8 cellular contexts compared by ENCODE assay signal in genomic region chr1:75725256-75725655, GRCh38. TPM values are rescaled to one million over a fixed set of nuclear protein-coding genes. Genes with fewer than 3 reads are reported as not detected.
DNase-seq lines count a peak whose midpoint lies in the region; ATAC-seq, FAIRE-seq and TF ChIP-seq lines count a peak whose summit lies in the region.

No MANE protein-coding gene starts in this region.

- CTCF ChIA-PET in A549 (lab: Yijun Ruan, JAX), result no interaction called here

- peak overlapping the region; percentile 78; the same call in 1 of the 2 replicates for H3K9ac ChIP-seq in HUES48 (ENCODE audit: low read depth, low read length)
- peak overlapping the region; percentile 52 to 98 for H3K9ac ChIP-seq in liver (ENCODE audit: low read depth in 1 of 2, low read length in 2 of 2)

- H3K27me3 ChIP-seq in HUES48 (ENCODE audit: control insufficient read depth, insufficient read depth, low read length), result no peaks in the 10 kb centered on the region
- H3K27me3 ChIP-seq in liver (ENCODE audit: control insufficient read depth in 4 of 4, insufficient read depth in 4 of 4, low read length in 3 of 4), result no peaks in the 10 kb centered on the region
- no peaks in the 10 kb centered on the region for H3K27me3 ChIP-seq in tibial nerve

- H3K36me3 ChIP-seq in HUES48 (ENCODE audit: control insufficient read depth, insufficient read depth, low read length) (0 out of 2 replicates have a peak, but pooled peaks cover 3% of the 10 kb centered on the region), liver (ENCODE audit: control insufficient read depth in 4 of 4, insufficient read depth in 3 of 4, low read depth in 1 of 4, low read length in 3 of 4) (no peaks in the 10 kb centered on the region), tibial nerve (no peaks in the 10 kb centered on the region)

- TF ChIP-seq EP300 in A549 (IDR thresholded peaks at IDR 0.05) (no peak), tibial nerve (IDR thresholded peaks at IDR 0.05) (no peak)

- WGBS in A549 (ENCODE audit: missing lambda C conversion rate), result 6% methylated on average over 1 of the region's 1 CpG
- 0% methylated on average over 1 of the region's 1 CpG for WGBS in liver
- 6% methylated on average over 1 of the region's 1 CpG for WGBS in tibial nerve, 2 donors

- TF ChIP-seq CTCF in A549 (IDR thresholded peaks at IDR 0.05) (no peak), liver (IDR thresholded peaks at IDR 0.05; ENCODE audit: low read depth, low read length, missing input control) (no peak), tibial nerve (IDR thresholded peaks at IDR 0.05) (no peak)

- peak overlapping the region; percentile 81 for H3K4me2 ChIP-seq in A549

- DNase-seq in A549 (ENCODE audit: low read depth in 1 of 2, low spot score in 1 of 2) (no peak), astrocyte of the hippocampus (ENCODE audit: low read depth, low spot score) (peak; percentile 12), tibial nerve (ENCODE audit: low spot score in 2 of 2) (no peak), T-helper 9 cell (no peak), activated gamma-delta T cell treated with Interleukin-2 at 50 U/mL for 16 hours (no peak)

- peak overlapping the region; percentile 71 for H3K4me3 ChIP-seq in A549
- peak overlapping the region; percentile 78 for H3K4me3 ChIP-seq in HUES48 (ENCODE audit: low read depth, low read length)
- H3K4me3 ChIP-seq in liver (ENCODE audit: low read depth in 1 of 3, low read length in 3 of 3), result peak overlapping the region; percentile 91 to 99 (median 99)
- H3K4me3 ChIP-seq in tibial nerve, result peak overlapping the region; percentile 47 to 93 (median 78)

- no peak for FAIRE-seq in A549 (lab: Jason Lieb, UNC)

- ATAC-seq in A549, result no peak
- no peak for ATAC-seq in GM18861 (IDR thresholded peaks at IDR 0.05; ENCODE audit: unreplicated experiment)

- TF ChIP-seq RAD21 in A549 (conservative IDR thresholded peaks at IDR 0.05 in 1 of 2, IDR thresholded peaks at IDR 0.05 in 1 of 2), result no peak
- no peak for TF ChIP-seq RAD21 in liver (IDR thresholded peaks at IDR 0.05)

- TF ChIP-seq POLR2A in A549 (IDR thresholded peaks at IDR 0.05; ENCODE audit: low read length) (no peak), tibial nerve (IDR thresholded peaks at IDR 0.05) (no peak)

- H3K9me3 ChIP-seq in A549 (no peaks in the 10 kb centered on the region), HUES48 (ENCODE audit: control insufficient read depth, insufficient read depth, low read length) (no peaks in the 10 kb centered on the region), liver (ENCODE audit: control insufficient read depth in 4 of 4, low read length in 3 of 4) (no peaks in the 10 kb centered on the region), tibial nerve (no peaks in the 10 kb centered on the region)

- H3K4me1 ChIP-seq in A549 (peaks cover 13% of the 10 kb centered on the region; the same call in 2 of the 3 replicates), HUES48 (ENCODE audit: control insufficient read depth, insufficient read depth, low read length) (peaks cover 24% of the 10 kb centered on the region), liver (ENCODE audit: control insufficient read depth in 4 of 4, insufficient read depth in 4 of 4, low read length in 3 of 4) (peaks cover 3 to 34% (median 13%) of the 10 kb centered on the region in 4 donors), tibial nerve (peaks cover 0 to 33% (median 6%) of the 10 kb centered on the region in 4 donors)

- POLR2A ChIA-PET in A549 (lab: Yijun Ruan, JAX), result no interaction called here

- H3K27ac ChIP-seq in A549 (peak overlapping the region; percentile 91 to 99), HUES48 (ENCODE audit: low read depth, low read length) (peak overlapping the region; percentile 95), liver (ENCODE audit: low read depth in 1 of 2, low read length in 2 of 2) (peak overlapping the region; percentile 93 to 94), tibial nerve (peak overlapping the region; percentile 82 to 94 (median 90))

TF ChIP-seq in A549, 52 proteins besides CTCF, POLR2A, EP300 and RAD21:
- no peak for TF ChIP-seq MYC (IDR thresholded peaks at IDR 0.05; ENCODE audit: borderline replicate concordance, low read length)
- TF ChIP-seq ESRRA (IDR thresholded peaks at IDR 0.05; ENCODE audit: borderline replicate concordance, low read length), result no peak
- no peak for TF ChIP-seq CHD2 (IDR thresholded peaks at IDR 0.05; ENCODE audit: low read length, partially characterized antibody)
- TF ChIP-seq MAZ (IDR thresholded peaks at IDR 0.05; ENCODE audit: borderline replicate concordance, low read depth, low read length), result no peak
- TF ChIP-seq, protein P1, sequence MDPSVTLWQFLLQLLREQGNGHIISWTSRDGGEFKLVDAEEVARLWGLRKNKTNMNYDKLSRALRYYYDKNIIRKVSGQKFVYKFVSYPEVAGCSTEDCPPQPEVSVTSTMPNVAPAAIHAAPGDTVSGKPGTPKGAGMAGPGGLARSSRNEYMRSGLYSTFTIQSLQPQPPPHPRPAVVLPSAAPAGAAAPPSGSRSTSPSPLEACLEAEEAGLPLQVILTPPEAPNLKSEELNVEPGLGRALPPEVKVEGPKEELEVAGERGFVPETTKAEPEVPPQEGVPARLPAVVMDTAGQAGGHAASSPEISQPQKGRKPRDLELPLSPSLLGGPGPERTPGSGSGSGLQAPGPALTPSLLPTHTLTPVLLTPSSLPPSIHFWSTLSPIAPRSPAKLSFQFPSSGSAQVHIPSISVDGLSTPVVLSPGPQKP (IDR thresholded peaks at IDR 0.05; ENCODE audit: low read depth, low read length), result no peak
- TF ChIP-seq NFE2L2 (conservative IDR thresholded peaks at IDR 0.05; ENCODE audit: low read length), result no peak
- no peak for TF ChIP-seq CBX8 (IDR thresholded peaks at IDR 0.05)
- TF ChIP-seq NR3C1 (IDR thresholded peaks at IDR 0.05), result no peak
- TF ChIP-seq SMC3 (IDR thresholded peaks at IDR 0.05), result no peak
- TF ChIP-seq E2F6 (IDR thresholded peaks at IDR 0.05; ENCODE audit: borderline replicate concordance, low read depth), result no peak
- no peak for TF ChIP-seq EHMT2 (IDR thresholded peaks at IDR 0.05; ENCODE audit: low read depth)
- TF ChIP-seq POLR2AphosphoS2 (conservative IDR thresholded peaks at IDR 0.05; ENCODE audit: low read length), result no peak
- no peak for TF ChIP-seq RNF2 (IDR thresholded peaks at IDR 0.05; ENCODE audit: borderline replicate concordance, low read depth)

TF ChIP-seq in liver, 16 proteins besides CTCF, POLR2A, EP300 and RAD21 (continues in another document):
- TF ChIP-seq ZBTB33 (IDR thresholded peaks at IDR 0.05), result no peak
- TF ChIP-seq TAF1 (conservative IDR thresholded peaks at IDR 0.05), result no peak
- no peak for TF ChIP-seq HNF4A (conservative IDR thresholded peaks at IDR 0.05)
- TF ChIP-seq FOXA1 (IDR thresholded peaks at IDR 0.05), result no peak
- no peak for TF ChIP-seq EGR1 (IDR thresholded peaks at IDR 0.05; ENCODE audit: low read depth in 2 of 2)
- TF ChIP-seq RXRA (IDR thresholded peaks at IDR 0.05), result no peak
- no peak for TF ChIP-seq MAX (IDR thresholded peaks at IDR 0.05)
- no peak for TF ChIP-seq HNF4G (IDR thresholded peaks at IDR 0.05)
- no peak for TF ChIP-seq NR2F2 (IDR thresholded peaks at IDR 0.05)
- TF ChIP-seq YY1 (IDR thresholded peaks at IDR 0.05), result no peak
- no peak for TF ChIP-seq ATF3 (IDR thresholded peaks at IDR 0.05)
- TF ChIP-seq SP1 (IDR thresholded peaks at IDR 0.05), result no peak
- no peak for TF ChIP-seq GABPA (IDR thresholded peaks at IDR 0.05 in 1 of 2, conservative IDR thresholded peaks at IDR 0.05 in 1 of 2)

RNA-seq across cellular contexts. Expression of gene ACADM, which starts 0.7 kb away (rescaled TPM):
- polyA plus RNA-seq in A549 (2011; rRNA removed) (30.4 and 45.1 TPM in 2 replicates), A549 (2017; fragmentation: RNase III; extraction: RNeasy Plus Mini Kit Qiagen cat#74134 plus additional on column Dnase treatment) (42.2 to 45.4 TPM (median 42.9 TPM) in 3 replicates), liver (100 to 1,000 TPM; 131 to 167 TPM)
- polyA plus RNA-seq in A549 (2012; cell fraction: cytosol; rRNA removed), result 9.7 and 10.9 TPM in 2 replicates
- polyA plus RNA-seq in A549 (2012; cell fraction: nucleus; rRNA removed), result 4.5 and 4.7 TPM in 2 replicates
- polyA minus RNA-seq in A549 (2011; rRNA and poly(A)+ RNA removed), result 6.4 and 8.6 TPM in 2 replicates
- total RNA-seq in liver (100 to 1,000 TPM in 1 of 2 donors, 10 to 100 TPM in 1; 68.3 to 175 TPM), tibial nerve (10 to 100 TPM; 22.9 to 51.1 (median 41.2) TPM)
